ENCODE assay signal across 25 cellular contexts in genomic region chr17:5024604-5025003, GRCh38. TPM values are rescaled to one million over a fixed set of nuclear protein-coding genes. Genes with fewer than 3 reads are reported as not detected.
DNase-seq lines count a peak whose midpoint lies in the region; ATAC-seq and TF ChIP-seq lines count a peak whose summit lies in the region.
"Had no signal": no experiment of that assay in that cellular context is flagged by ENCODE, and none has a peak within 500 bp of the region (broad histone marks: within the 10 kb centered on the region; RNA-seq: fewer than 3 reads in every experiment).

No MANE protein-coding gene starts in this region.

- H3K4me1 ChIP-seq in upper lobe of left lung, result peaks cover 0 to 21% (median 10%) of the 10 kb centered on the region in 4 donors
- H3K4me1 ChIP-seq: Caco-2 had no signal

- no peaks in the 10 kb centered on the region for H3K9me3 ChIP-seq in upper lobe of left lung
- H3K9me3 ChIP-seq: Caco-2 had no signal

- CTCF ChIA-PET in activated CD8-positive, alpha-beta T cell treated with anti-CD3 and anti-CD28 coated beads for 36 hours (lab: Charles Lee), result no interaction called here

- intact Hi-C loops in activated CD8-positive, alpha-beta T cell treated with anti-CD3 and anti-CD28 coated beads for 36 hours (cut with micrococcal nuclease), result no loop called here

- no peak for DNase-seq in activated CD8-positive, alpha-beta T cell treated with anti-CD3 and anti-CD28 coated beads for 36 hours
- no peak for DNase-seq in endothelial cell (ENCODE audit: low spot score)
- peak; percentile 18 for DNase-seq in myocyte (ENCODE audit: low read depth)
- no peak for DNase-seq in upper lobe of left lung
- DNase-seq in HCEC 1CT, result no peak
- no peak for DNase-seq in NCI-H774 (lab: John Stamatoyannopoulos, UW)
- no peak for DNase-seq in G401 (ENCODE audit: low spot score)
- DNase-seq in SHP77 (lab: John Stamatoyannopoulos, UW), result no peak
- DNase-seq: C1 segment of cervical spinal cord; Caco-2; CD8-positive, alpha-beta T cell; DMS 273 treated with DMSO at 0.1 percent for 48 hours; DMS79; EL; IMR-90; MM.1S; NCI-H2029; NCI-H446 treated with DMSO at 0.1 percent for 48 hours; NCI-H526; SIG-M5 had no signal

- H3K27me3 Mint-ChIP-seq in activated CD8-positive, alpha-beta T cell treated with anti-CD3 and anti-CD28 coated beads for 36 hours, result no peaks in the 10 kb centered on the region
- H3K27me3 Mint-ChIP-seq in endothelial cell (ENCODE audit: unreplicated experiment), result no peaks in the 10 kb centered on the region

- H3K4me1 Mint-ChIP-seq in activated CD8-positive, alpha-beta T cell treated with anti-CD3 and anti-CD28 coated beads for 36 hours (ENCODE audit: low read depth), result peaks cover 3% of the 10 kb centered on the region
- H3K4me1 Mint-ChIP-seq in endothelial cell (ENCODE audit: unreplicated experiment), result no peaks in the 10 kb centered on the region
- H3K4me1 Mint-ChIP-seq: GM23338, H9 had no signal

- no peak for ATAC-seq in activated CD8-positive, alpha-beta T cell treated with anti-CD3 and anti-CD28 coated beads for 36 hours
- no peak for ATAC-seq in upper lobe of left lung (ENCODE audit: low FRiP score in 2 of 2)
- ATAC-seq: CD8-positive, alpha-beta T cell; GM23338 had no signal

- TF ChIP-seq EP300 in upper lobe of left lung (IDR thresholded peaks at IDR 0.05), result no peak

- 88 to 92% methylated on average over 4 of the region's 4 CpGs for WGBS in upper lobe of left lung, 2 donors

- in situ Hi-C loops in G401 (cut with HindIII; ENCODE audit: low sequenced_read_pairs), result no loop called here

- no peaks in the 10 kb centered on the region for H3K9me3 Mint-ChIP-seq in activated CD8-positive, alpha-beta T cell treated with anti-CD3 and anti-CD28 coated beads for 36 hours
- H3K9me3 Mint-ChIP-seq in endothelial cell (ENCODE audit: unreplicated experiment), result no peaks in the 10 kb centered on the region
- H3K9me3 Mint-ChIP-seq: CD8-positive, alpha-beta T cell; GM23338; H9 had no signal

- H3K27me3 ChIP-seq in upper lobe of left lung, result no peaks in the 10 kb centered on the region

- TF ChIP-seq CTCF in activated CD8-positive, alpha-beta T cell treated with anti-CD3 and anti-CD28 coated beads for 36 hours (IDR thresholded peaks at IDR 0.05), result no peak
- TF ChIP-seq CTCF in endothelial cell (IDR thresholded peaks at IDR 0.05; ENCODE audit: unreplicated experiment), result no peak
- TF ChIP-seq CTCF in upper lobe of left lung (IDR thresholded peaks at IDR 0.05), result no peak

- H3K27ac Mint-ChIP-seq in activated CD8-positive, alpha-beta T cell treated with anti-CD3 and anti-CD28 coated beads for 36 hours, result peak overlapping the region; percentile 13
- no peak overlapping the region for H3K27ac Mint-ChIP-seq in endothelial cell (ENCODE audit: unreplicated experiment)
- H3K27ac Mint-ChIP-seq: CD8-positive, alpha-beta T cell; GM23338 had no signal

- H3K27ac ChIP-seq in upper lobe of left lung, result peak overlapping the region in 3 of 4 donors; percentile 48 to 75 (median 62)
- H3K27ac ChIP-seq: KMS-11, SK-N-MC had no signal

- peaks cover 15% of the 10 kb centered on the region for H3K36me3 Mint-ChIP-seq in activated CD8-positive, alpha-beta T cell treated with anti-CD3 and anti-CD28 coated beads for 36 hours (ENCODE audit: low read depth)
- H3K36me3 Mint-ChIP-seq in endothelial cell (ENCODE audit: low read depth, unreplicated experiment), result peaks cover 36% of the 10 kb centered on the region

- no peak overlapping the region for H3K4me3 Mint-ChIP-seq in activated CD8-positive, alpha-beta T cell treated with anti-CD3 and anti-CD28 coated beads for 36 hours
- H3K4me3 Mint-ChIP-seq in endothelial cell (ENCODE audit: unreplicated experiment), result peak overlapping the region; percentile 56
- H3K4me3 Mint-ChIP-seq: CD8-positive, alpha-beta T cell; GM23338; H9 had no signal

- POLR2A ChIA-PET in activated CD8-positive, alpha-beta T cell treated with anti-CD3 and anti-CD28 coated beads for 36 hours (lab: Charles Lee), result no interaction called here

- no peak overlapping the region for H3K4me3 ChIP-seq in upper lobe of left lung
- H3K4me3 ChIP-seq: GM23338, SK-N-MC had no signal

- TF ChIP-seq POLR2A in upper lobe of left lung (IDR thresholded peaks at IDR 0.05), result no peak

- peaks cover 24 to 45% (median 42%) of the 10 kb centered on the region in 4 donors for H3K36me3 ChIP-seq in upper lobe of left lung

RNA-seq across cellular contexts. Expression of gene SLC52A1, which starts 10.6 kb away (rescaled TPM):
- under 1 TPM; 0.13 to 0.14 TPM for total RNA-seq in activated CD8-positive, alpha-beta T cell treated with anti-CD3 and anti-CD28 coated beads for 36 hours
- total RNA-seq in endothelial cell (ENCODE audit: unreplicated experiment), result 0.21 TPM
- total RNA-seq in myocyte, result not detected in 2 replicates
- 0.06 TPM for polyA plus RNA-seq in myocyte (2012)
- total RNA-seq in upper lobe of left lung, result 1 to 10 TPM in 2 of 6 donors, under 1 TPM in 4; 0.15 to 4.0 (median 0.82) TPM
- total RNA-seq in G401 (2014; rRNA removed; shearing (Covaris generic)), result not detected in 2 replicates
- total RNA-seq: A673; Caco-2; CD8-positive, alpha-beta T cell; IMR-90 had no signal
- polyA plus RNA-seq: IMR-90 had no signal

RNA-seq across cellular contexts. Expression of gene KIF1C, which starts 26.9 kb away (rescaled TPM):
- total RNA-seq in activated CD8-positive, alpha-beta T cell treated with anti-CD3 and anti-CD28 coated beads for 36 hours, result 10 to 100 TPM; 35.7 to 37.4 TPM
- total RNA-seq in endothelial cell (ENCODE audit: unreplicated experiment) (127 TPM), myocyte (146 and 162 TPM in 2 replicates), upper lobe of left lung (100 to 1,000 TPM; 130 to 270 (median 206) TPM)
- polyA plus RNA-seq in myocyte (2012), result 202 TPM
- 75.6 and 95.9 TPM in 2 replicates for total RNA-seq in G401 (2014; rRNA removed; shearing (Covaris generic))

RNA-seq across cellular contexts. Expression of gene INCA1, which starts 27.3 kb away (rescaled TPM):
- under 1 TPM in 1 of 2 experiments, not detected in 1; 0.63 TPM for total RNA-seq in activated CD8-positive, alpha-beta T cell treated with anti-CD3 and anti-CD28 coated beads for 36 hours
- total RNA-seq in endothelial cell (ENCODE audit: unreplicated experiment) (2.2 TPM), myocyte (0.62 TPM in 1 of 2 replicates, not detected in the other), upper lobe of left lung (10 to 100 TPM in 1 of 6 donors, 1 to 10 TPM in 5; 1.4 to 32.5 (median 3.1) TPM)
- 2.4 TPM for polyA plus RNA-seq in myocyte (2012)
- 0.14 TPM in 1 of 2 replicates, not detected in the other for total RNA-seq in G401 (2014; rRNA removed; shearing (Covaris generic))
- total RNA-seq: GM23338 had no signal

RNA-seq across cellular contexts. Expression of gene CAMTA2, which starts 37.1 kb away (rescaled TPM):
- total RNA-seq in activated CD8-positive, alpha-beta T cell treated with anti-CD3 and anti-CD28 coated beads for 36 hours, result 10 to 100 TPM; 91.5 to 99.0 TPM
- total RNA-seq in endothelial cell (ENCODE audit: unreplicated experiment) (42.3 TPM), myocyte (13.7 and 23.8 TPM in 2 replicates), upper lobe of left lung (100 to 1,000 TPM in 2 of 6 donors, 10 to 100 TPM in 4; 27.1 to 162 (median 50.8) TPM)
- polyA plus RNA-seq in myocyte (2012), result 98.7 TPM
- total RNA-seq in G401 (2014; rRNA removed; shearing (Covaris generic)), result 6.9 and 16.9 TPM in 2 replicates

RNA-seq across cellular contexts. Expression of gene ZFP3, which starts 53.7 kb away (rescaled TPM):
- total RNA-seq in activated CD8-positive, alpha-beta T cell treated with anti-CD3 and anti-CD28 coated beads for 36 hours, result 1 to 10 TPM; 1.5 to 1.9 TPM
- total RNA-seq in endothelial cell (ENCODE audit: unreplicated experiment) (0.38 TPM), myocyte (0.16 and 0.32 TPM in 2 replicates), upper lobe of left lung (1 to 10 TPM in 5 of 6 donors, under 1 TPM in 1; 0.89 to 9.7 (median 5.3) TPM)
- 0.30 TPM for polyA plus RNA-seq in myocyte (2012)
- not detected in 2 replicates for total RNA-seq in G401 (2014; rRNA removed; shearing (Covaris generic))
